In the genomic region with DNA sequence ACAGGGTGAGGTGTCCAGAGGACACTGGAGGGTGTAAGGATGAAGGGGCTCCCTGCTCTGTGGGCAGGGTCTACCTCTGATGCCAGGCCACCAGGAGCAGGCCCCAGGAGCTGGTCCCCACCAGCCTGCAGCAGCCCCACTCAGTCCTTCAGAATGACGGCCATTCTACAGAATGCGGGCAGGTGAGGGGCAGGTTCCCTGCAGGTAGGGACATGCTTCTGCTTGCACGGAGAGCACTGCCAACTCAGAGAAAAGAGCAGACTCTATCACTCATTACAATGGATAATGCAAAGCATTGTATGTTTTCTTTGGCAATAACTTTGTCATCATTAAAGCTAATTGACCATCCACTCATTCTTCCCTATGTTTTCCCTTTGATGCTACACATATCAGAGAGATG, we compare ENCODE assay signal across 28 cellular contexts. TPM values are rescaled to one million over a fixed set of nuclear protein-coding genes. Genes with fewer than 3 reads are reported as not detected.
DNase-seq lines count a peak whose midpoint lies in the region; ATAC-seq and TF ChIP-seq lines count a peak whose summit lies in the region.
"Had no signal": no experiment of that assay in that cellular context is flagged by ENCODE, and none has a peak within 500 bp of the region (broad histone marks: within the 10 kb centered on the region; RNA-seq: fewer than 3 reads in every experiment).

No MANE protein-coding gene starts in this region.

- H3K36me3 ChIP-seq in breast epithelium (peaks cover 17% of the 10 kb centered on the region), RWPE2 (ENCODE audit: low read depth) (peaks cover 29% of the 10 kb centered on the region)

- no peaks in the 10 kb centered on the region for H3K9me3 Mint-ChIP-seq in MCF 10A (ENCODE audit: unreplicated experiment)
- no peaks in the 10 kb centered on the region for H3K9me3 Mint-ChIP-seq in activated CD4-positive, alpha-beta T cell treated with anti-CD3 and anti-CD28 coated beads for 36 hours (ENCODE audit: low read depth)
- H3K9me3 Mint-ChIP-seq in activated naive CD4-positive, alpha-beta T cell treated with anti-CD3 and anti-CD28 coated beads for 36 hours, result no peaks in the 10 kb centered on the region
- H3K9me3 Mint-ChIP-seq: CD4-positive, alpha-beta memory T cell; H9; HFFc6; IgD-negative memory B cell had no signal

- H3K4me3 Mint-ChIP-seq in MCF 10A (ENCODE audit: unreplicated experiment), result no peak overlapping the region
- no peak overlapping the region for H3K4me3 Mint-ChIP-seq in activated CD4-positive, alpha-beta T cell treated with anti-CD3 and anti-CD28 coated beads for 36 hours
- no peak overlapping the region for H3K4me3 Mint-ChIP-seq in activated naive CD4-positive, alpha-beta T cell treated with anti-CD3 and anti-CD28 coated beads for 36 hours
- H3K4me3 Mint-ChIP-seq: CD4-positive, alpha-beta memory T cell; H9; HFFc6; IgD-negative memory B cell had no signal

- BruUV-seq in MCF 10A (replicated peaks; lab: Mats Ljungman, UMichigan), result no TSS peak

- H3K4me3 ChIP-seq in breast epithelium, result no peak overlapping the region
- no peak overlapping the region for H3K4me3 ChIP-seq in RWPE2 (ENCODE audit: severe bottlenecking)
- H3K4me3 ChIP-seq: BLaER1, GM23248, PC-9 had no signal

- ATAC-seq in RWPE2 (ENCODE audit: low read depth), result peak; percentile 64
- peak; percentile 75 for ATAC-seq in foreskin keratinocyte
- no peak for ATAC-seq in activated CD4-positive, alpha-beta T cell treated with anti-CD3 and anti-CD28 coated beads for 36 hours
- no peak for ATAC-seq in HG03354 (IDR thresholded peaks at IDR 0.05; ENCODE audit: poor library complexity, severe bottlenecking, unreplicated experiment)

- no peaks in the 10 kb centered on the region for H3K27me3 ChIP-seq in breast epithelium
- H3K27me3 ChIP-seq in RWPE2 (ENCODE audit: insufficient read depth, poor library complexity, severe bottlenecking), result no peaks in the 10 kb centered on the region
- no peaks in the 10 kb centered on the region for H3K27me3 ChIP-seq in foreskin keratinocyte
- H3K27me3 ChIP-seq: BLaER1 had no signal

- no peak overlapping the region for H3K27ac ChIP-seq in breast epithelium
- H3K27ac ChIP-seq in RWPE2 (ENCODE audit: poor library complexity, severe bottlenecking), result peak overlapping the region; percentile 80
- peak overlapping the region; percentile 59 for H3K27ac ChIP-seq in foreskin keratinocyte
- H3K27ac ChIP-seq: 22Rv1, BLaER1, GM23248, PC-9 had no signal

- H3K27ac Mint-ChIP-seq in MCF 10A (ENCODE audit: low read depth, unreplicated experiment), result no peak overlapping the region
- H3K27ac Mint-ChIP-seq in activated CD4-positive, alpha-beta T cell treated with anti-CD3 and anti-CD28 coated beads for 36 hours, result no peak overlapping the region
- no peak overlapping the region for H3K27ac Mint-ChIP-seq in activated naive CD4-positive, alpha-beta T cell treated with anti-CD3 and anti-CD28 coated beads for 36 hours
- H3K27ac Mint-ChIP-seq: CD4-positive, alpha-beta memory T cell; IgD-negative memory B cell had no signal

- H3K9me3 ChIP-seq in breast epithelium (no peaks in the 10 kb centered on the region), RWPE2 (ENCODE audit: severe bottlenecking) (no peaks in the 10 kb centered on the region)
- H3K9me3 ChIP-seq: BLaER1, SK-N-SH had no signal

- DNase-seq in MCF 10A (ENCODE audit: unreplicated experiment), result peak; percentile 58
- no peak for DNase-seq in breast epithelium (ENCODE audit: low spot score in 2 of 2)
- peak; percentile 78 for DNase-seq in RWPE2 (ENCODE audit: low spot score)
- DNase-seq in foreskin keratinocyte, result peak; percentile 60 to 80
- DNase-seq in activated CD4-positive, alpha-beta T cell treated with anti-CD3 and anti-CD28 coated beads for 36 hours, result no peak
- no peak for DNase-seq in NK-92 treated with Interleukin-12 subunit alpha and Interleukin-12 subunit beta, amount 100 ng/mL, for 24 hours (lab: John Stamatoyannopoulos, UW)
- no peak for DNase-seq in activated naive CD4-positive, alpha-beta T cell treated with anti-CD3 and anti-CD28 coated beads for 36 hours
- DNase-seq: ACHN; Calu3; CD4-positive, alpha-beta memory T cell; DMS153; H9; NCI-H1436; NCI-H187 treated with DMSO at 0.1 percent for 48 hours; NCI-H2227 treated with DMSO at 0.1 percent for 48 hours; NCI-H524; NCI-H82; RPMI8226; SIG-M5; SK-N-SH had no signal

- no peak for TF ChIP-seq POLR2A in breast epithelium (IDR thresholded peaks at IDR 0.05)

- CTCF ChIA-PET in MCF 10A (lab: Yijun Ruan, JAX), result interaction anchor here (0.5 to 1.2 kb wide), 2 partner anchors 14 to 181 kb away, joined by 3 read pairs; no protein-coding TSS in a partner anchor
- CTCF ChIA-PET in activated CD4-positive, alpha-beta T cell treated with anti-CD3 and anti-CD28 coated beads for 36 hours (lab: Charles Lee), result no interaction called here
- CTCF ChIA-PET in activated naive CD4-positive, alpha-beta T cell treated with anti-CD3 and anti-CD28 coated beads for 36 hours (lab: Charles Lee), result interaction anchor here (0.6 kb wide), 1 partner anchor 325 kb away, joined by 4 read pairs; no protein-coding TSS in a partner anchor

- H3K27me3 Mint-ChIP-seq in MCF 10A (ENCODE audit: insufficient read depth, unreplicated experiment), result no peaks in the 10 kb centered on the region
- H3K27me3 Mint-ChIP-seq in activated CD4-positive, alpha-beta T cell treated with anti-CD3 and anti-CD28 coated beads for 36 hours, result no peaks in the 10 kb centered on the region
- H3K27me3 Mint-ChIP-seq in activated naive CD4-positive, alpha-beta T cell treated with anti-CD3 and anti-CD28 coated beads for 36 hours (ENCODE audit: low read depth), result no peaks in the 10 kb centered on the region
- H3K27me3 Mint-ChIP-seq: CD4-positive, alpha-beta memory T cell; IgD-negative memory B cell had no signal

- POLR2A ChIA-PET in MCF 10A (lab: Yijun Ruan, JAX), result interaction anchor here (0.7 to 1.0 kb wide), 3 partner anchors 25 to 203 kb away, joined by 3 to 4 read pairs (median 3); a partner anchor contains a TSS
- POLR2A ChIA-PET in activated CD4-positive, alpha-beta T cell treated with anti-CD3 and anti-CD28 coated beads for 36 hours (lab: Charles Lee), result no interaction called here

- TF ChIP-seq CTCF in MCF 10A (IDR thresholded peaks at IDR 0.05; ENCODE audit: unreplicated experiment) (no peak), breast epithelium (IDR thresholded peaks at IDR 0.05) (no peak), RWPE2 (IDR thresholded peaks at IDR 0.05; ENCODE audit: poor library complexity, severe bottlenecking) (no peak), foreskin keratinocyte (conservative IDR thresholded peaks at IDR 0.05) (no peak)

- peaks cover 56% of the 10 kb centered on the region for H3K36me3 Mint-ChIP-seq in MCF 10A (ENCODE audit: insufficient read depth, unreplicated experiment)
- peaks cover 60% of the 10 kb centered on the region for H3K36me3 Mint-ChIP-seq in activated CD4-positive, alpha-beta T cell treated with anti-CD3 and anti-CD28 coated beads for 36 hours (ENCODE audit: low read depth)
- peaks cover 43% of the 10 kb centered on the region for H3K36me3 Mint-ChIP-seq in activated naive CD4-positive, alpha-beta T cell treated with anti-CD3 and anti-CD28 coated beads for 36 hours (ENCODE audit: low read depth)

- H3K4me1 ChIP-seq in breast epithelium (no peaks in the 10 kb centered on the region), RWPE2 (ENCODE audit: insufficient read depth, poor library complexity, severe bottlenecking) (peaks cover 28% of the 10 kb centered on the region), foreskin keratinocyte (peaks cover 28% of the 10 kb centered on the region)
- H3K4me1 ChIP-seq: BLaER1 had no signal

- intact Hi-C loops in MCF 10A (cut with micrococcal nuclease) (no loop called here), breast epithelium (cut with DNase I; ENCODE audit: low total_unique reads) (loop anchor here (10.0 kb wide), 1 partner anchor 216 kb away; a partner anchor contains a TSS)
- intact Hi-C loops in activated CD4-positive, alpha-beta T cell treated with anti-CD3 and anti-CD28 coated beads for 36 hours (cut with DNase I, micrococcal nuclease), result no loop called here
- intact Hi-C loops in activated naive CD4-positive, alpha-beta T cell treated with anti-CD3 and anti-CD28 coated beads for 36 hours (cut with micrococcal nuclease), result no loop called here

- peaks cover 26% of the 10 kb centered on the region for H3K4me1 Mint-ChIP-seq in MCF 10A (ENCODE audit: insufficient read depth, unreplicated experiment)
- no peaks in the 10 kb centered on the region for H3K4me1 Mint-ChIP-seq in activated CD4-positive, alpha-beta T cell treated with anti-CD3 and anti-CD28 coated beads for 36 hours
- H3K4me1 Mint-ChIP-seq in activated naive CD4-positive, alpha-beta T cell treated with anti-CD3 and anti-CD28 coated beads for 36 hours (ENCODE audit: low read depth), result no peaks in the 10 kb centered on the region
- H3K4me1 Mint-ChIP-seq: IgD-negative memory B cell had no signal

RNA-seq across cellular contexts. Expression of a gene that starts 39.0 kb away (rescaled TPM):
- total RNA-seq in MCF 10A (2022) (28.5 and 28.8 TPM in 2 replicates), breast epithelium (10 to 100 TPM; 10.2 to 23.6 (median 19.0) TPM), foreskin keratinocyte (21.6 and 22.3 TPM in 2 replicates)
- 12.4 and 15.0 TPM in 2 replicates for polyA plus RNA-seq in foreskin keratinocyte
- total RNA-seq in activated CD4-positive, alpha-beta T cell treated with anti-CD3 and anti-CD28 coated beads for 36 hours, result 10 to 100 TPM; 20.9 to 21.0 TPM
- total RNA-seq in activated naive CD4-positive, alpha-beta T cell treated with anti-CD3 and anti-CD28 coated beads for 36 hours, result 10 to 100 TPM; 13.7 to 15.0 TPM

RNA-seq across cellular contexts. Expression of a gene that starts 39.5 kb away (rescaled TPM):
- 18.3 and 19.7 TPM in 2 replicates for total RNA-seq in MCF 10A (2022)
- 10 to 100 TPM in 2 of 3 donors, 1 to 10 TPM in 1; 9.3 to 19.6 (median 13.4) TPM for total RNA-seq in breast epithelium
- 19.2 and 19.7 TPM in 2 replicates for total RNA-seq in foreskin keratinocyte
- polyA plus RNA-seq in foreskin keratinocyte, result 4.6 and 5.3 TPM in 2 replicates
- 10 to 100 TPM; 14.3 to 15.0 TPM for total RNA-seq in activated CD4-positive, alpha-beta T cell treated with anti-CD3 and anti-CD28 coated beads for 36 hours
- 1 to 10 TPM; 8.2 to 9.4 TPM for total RNA-seq in activated naive CD4-positive, alpha-beta T cell treated with anti-CD3 and anti-CD28 coated beads for 36 hours

RNA-seq across cellular contexts. Expression of a gene that starts 48.4 kb away (rescaled TPM):
- total RNA-seq in MCF 10A (2022), result not detected in 2 replicates
- not detected for total RNA-seq in breast epithelium
- total RNA-seq in foreskin keratinocyte, result not detected in 2 replicates
- not detected in 2 replicates for polyA plus RNA-seq in foreskin keratinocyte
- total RNA-seq in activated CD4-positive, alpha-beta T cell treated with anti-CD3 and anti-CD28 coated beads for 36 hours, result not detected
- not detected for total RNA-seq in activated naive CD4-positive, alpha-beta T cell treated with anti-CD3 and anti-CD28 coated beads for 36 hours
- total RNA-seq: Calu3; CD4-positive, alpha-beta memory T cell; G401; GM23248; H9; HFFc6; PC-9 had no signal
- polyA plus RNA-seq: CD4-positive, alpha-beta memory T cell; GM23248; IgD-negative memory B cell; SK-N-SH had no signal

Comparison
In these comparisons a context has a peak if more than half of its experiments do, and no peak if none do; other contexts are left out.
1. DNase-seq: peak in MCF 10A (single experiment), RWPE2 (single experiment) and foreskin keratinocyte (2 of 2); none in breast epithelium (0 of 2), activated CD4-positive, alpha-beta T cell treated with anti-CD3 and anti-CD28 coated beads for 36 hours (single experiment), NK-92 treated with Interleukin-12 subunit alpha and Interleukin-12 subunit beta, amount 100 ng/mL, for 24 hours (single experiment) and activated naive CD4-positive, alpha-beta T cell treated with anti-CD3 and anti-CD28 coated beads for 36 hours (single experiment).
2. H3K27ac ChIP-seq: peak in RWPE2 (single experiment) and foreskin keratinocyte (single experiment); none in breast epithelium (0 of 2).
3. ATAC-seq: peak in RWPE2 (single experiment) and foreskin keratinocyte (single experiment); none in activated CD4-positive, alpha-beta T cell treated with anti-CD3 and anti-CD28 coated beads for 36 hours (single experiment) and HG03354 (single experiment).